40 cellular contexts compared by ENCODE assay signal in the genomic region with DNA sequence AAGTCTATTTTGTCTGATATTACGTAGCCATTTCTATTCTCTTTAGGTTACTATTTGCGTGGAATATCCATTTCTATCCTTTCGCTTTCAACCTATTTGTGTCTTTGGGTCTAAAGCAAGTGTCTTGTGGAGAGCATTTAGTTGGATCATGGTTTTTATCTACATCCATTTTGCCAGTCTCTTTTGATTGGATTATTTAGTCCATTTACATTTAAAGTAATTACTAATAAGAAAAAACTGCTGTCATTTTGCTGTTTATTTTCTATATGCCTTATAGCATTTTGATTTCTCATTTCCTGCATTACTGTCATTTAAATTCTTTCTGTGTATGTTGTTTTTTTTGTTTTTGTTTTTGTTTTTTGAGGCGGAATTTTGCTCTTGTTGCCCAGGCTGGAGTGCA.
"Had no signal": no experiment of that assay in that cellular context is flagged by ENCODE, and none has a peak within 500 bp of the region (broad histone marks: within the 10 kb centered on the region; RNA-seq: fewer than 3 reads in every experiment).

No MANE protein-coding gene starts in this region.

- H3K4me1 ChIP-seq: adrenal gland, ascending aorta, body of pancreas, breast epithelium had no signal

- H3K27ac ChIP-seq: adrenal gland, ascending aorta, body of pancreas, brain microvascular endothelial cell, breast epithelium, cardiac muscle cell had no signal

- H3K9me3 Mint-ChIP-seq: activated naive CD4-positive, alpha-beta T cell treated with anti-CD3 and anti-CD28 coated beads, Interleukin-2, amount 10 ng/mL, durations not matched to agents 7 days and 5 days; activated naive CD4-positive, alpha-beta T cell treated with anti-CD3 and anti-CD28 coated beads, Interleukin-2, amount 50 U/mL, for 24 hours; activated naive CD8-positive, alpha-beta T cell treated with anti-CD3 and anti-CD28 coated beads, Interleukin-2, amount 10 ng/mL, durations not matched to agents 7 days and 5 days; activated T-helper 1 cell treated with anti-CD3 and anti-CD28 coated beads, Interleukin-12 subunit alpha, Interleukin-12 subunit beta, Interleukin-2, Interleukin-4 antibody, amounts not matched to agents 30 ng/mL and 10 ng/mL and 1 ng/mL, durations not matched to agents 14 hours and 24 hours and 36 hours; activated T-helper 17 cell treated with anti-CD3 and anti-CD28 coated beads, Interleukin-2, amount 50 U/mL, for 72 hours; activated T-helper 2 cell treated with anti-CD3 and anti-CD28 coated beads, Interferon-gamma antibody, Interleukin-2, Interleukin-4, amounts not matched to agents 10 μg/mL and 5 μg/mL and 100 μg/mL, durations not matched to agents 14 hours and 24 hours and 36 hours; central memory CD8-positive, alpha-beta T cell had no signal

- H3K36me3 ChIP-seq: adrenal gland, brain microvascular endothelial cell, breast epithelium, cardiac muscle cell had no signal

- H3K36me3 Mint-ChIP-seq: activated naive CD4-positive, alpha-beta T cell treated with anti-CD3 and anti-CD28 coated beads, Interleukin-2, amount 10 ng/mL, durations not matched to agents 7 days and 5 days; activated naive CD8-positive, alpha-beta T cell treated with anti-CD3 and anti-CD28 coated beads, Interleukin-2, amount 10 ng/mL, durations not matched to agents 7 days and 5 days had no signal

- H3K4me1 Mint-ChIP-seq: activated naive CD4-positive, alpha-beta T cell treated with anti-CD3 and anti-CD28 coated beads, Interleukin-2, amount 10 ng/mL, durations not matched to agents 7 days and 5 days; activated naive CD4-positive, alpha-beta T cell treated with anti-CD3 and anti-CD28 coated beads, Interleukin-2, amount 50 U/mL, for 24 hours; activated T-helper 17 cell treated with anti-CD3 and anti-CD28 coated beads, Interleukin-2, amount 50 U/mL, for 72 hours; brain; central memory CD8-positive, alpha-beta T cell had no signal

- H3K27ac Mint-ChIP-seq: activated naive CD4-positive, alpha-beta T cell treated with anti-CD3 and anti-CD28 coated beads for 36 hours; activated naive CD4-positive, alpha-beta T cell treated with anti-CD3 and anti-CD28 coated beads, Interleukin-2, amount 10 ng/mL, durations not matched to agents 7 days and 5 days; activated naive CD4-positive, alpha-beta T cell treated with anti-CD3 and anti-CD28 coated beads, Interleukin-2, amount 50 U/mL, for 24 hours; activated naive CD4-positive, alpha-beta T cell treated with anti-CD3 and anti-CD28 coated beads, Interleukin-2, amount 50 U/mL, for 72 hours; activated naive CD8-positive, alpha-beta T cell; activated naive CD8-positive, alpha-beta T cell treated with anti-CD3 and anti-CD28 coated beads for 36 hours; activated naive CD8-positive, alpha-beta T cell treated with anti-CD3 and anti-CD28 coated beads, Interleukin-2, amount 10 ng/mL, durations not matched to agents 7 days and 5 days; activated naive CD8-positive, alpha-beta T cell treated with anti-CD3 and anti-CD28 coated beads, Interleukin-2, amount 50 U/mL, for 24 hours; activated T-cell treated with anti-CD3 and anti-CD28 coated beads, Interleukin-2, amount 50 U/mL, for 24 hours; activated T-cell treated with anti-CD3 and anti-CD28 coated beads, Interleukin-2, amount 50 U/mL, for 72 hours; activated T-helper 1 cell treated with anti-CD3 and anti-CD28 coated beads, Interleukin-12 subunit alpha, Interleukin-12 subunit beta, Interleukin-2, Interleukin-4 antibody, amounts not matched to agents 30 ng/mL and 10 ng/mL and 1 ng/mL, durations not matched to agents 14 hours and 24 hours and 36 hours; activated T-helper 17 cell treated with anti-CD3 and anti-CD28 coated beads, Interleukin-2, amount 50 U/mL, for 72 hours; activated T-helper 2 cell treated with anti-CD3 and anti-CD28 coated beads, Interferon-gamma antibody, Interleukin-2, Interleukin-4, amounts not matched to agents 10 μg/mL and 5 μg/mL and 100 μg/mL, durations not matched to agents 14 hours and 24 hours and 36 hours; brain had no signal

- H3K9me3 ChIP-seq: adrenal gland, body of pancreas had no signal

- ATAC-seq: activated naive CD4-positive, alpha-beta T cell treated with anti-CD3 and anti-CD28 coated beads, Interleukin-2, amount 50 U/mL, for 72 hours; activated naive CD8-positive, alpha-beta T cell treated with anti-CD3 and anti-CD28 coated beads, Interleukin-2, amount 50 U/mL, for 24 hours; activated T-cell treated with anti-CD3 and anti-CD28 coated beads, Interleukin-2, amount 50 U/mL, for 4 hours; activated T-cell treated with anti-CD3 and anti-CD28 coated beads, Interleukin-2, amount 50 U/mL, for 72 hours; activated T-helper 17 cell treated with anti-CD3 and anti-CD28 coated beads, Interleukin-2, amount 50 U/mL, for 72 hours; body of pancreas had no signal

- H3K4me3 ChIP-seq: adrenal gland, ascending aorta, body of pancreas, breast epithelium, cardiac muscle cell had no signal

- H3K4me3 Mint-ChIP-seq: activated naive CD4-positive, alpha-beta T cell treated with anti-CD3 and anti-CD28 coated beads for 36 hours; activated naive CD4-positive, alpha-beta T cell treated with anti-CD3 and anti-CD28 coated beads, Interleukin-2, amount 10 ng/mL, durations not matched to agents 7 days and 5 days; activated naive CD4-positive, alpha-beta T cell treated with anti-CD3 and anti-CD28 coated beads, Interleukin-2, amount 50 U/mL, for 24 hours; activated naive CD8-positive, alpha-beta T cell; activated naive CD8-positive, alpha-beta T cell treated with anti-CD3 and anti-CD28 coated beads for 36 hours; activated naive CD8-positive, alpha-beta T cell treated with anti-CD3 and anti-CD28 coated beads, Interleukin-2, amount 10 ng/mL, durations not matched to agents 7 days and 5 days; activated naive CD8-positive, alpha-beta T cell treated with anti-CD3 and anti-CD28 coated beads, Interleukin-2, amount 50 U/mL, for 24 hours; activated T-cell treated with anti-CD3 and anti-CD28 coated beads, Interleukin-2, amount 50 U/mL, for 24 hours; activated T-cell treated with anti-CD3 and anti-CD28 coated beads, Interleukin-2, amount 50 U/mL, for 4 hours; activated T-cell treated with anti-CD3 and anti-CD28 coated beads, Interleukin-2, amount 50 U/mL, for 72 hours; activated T-helper 1 cell treated with anti-CD3 and anti-CD28 coated beads, Interleukin-12 subunit alpha, Interleukin-12 subunit beta, Interleukin-2, Interleukin-4 antibody, amounts not matched to agents 30 ng/mL and 10 ng/mL and 1 ng/mL, durations not matched to agents 14 hours and 24 hours and 36 hours; activated T-helper 17 cell treated with anti-CD3 and anti-CD28 coated beads, Interleukin-2, amount 50 U/mL, for 72 hours; brain; central memory CD8-positive, alpha-beta T cell had no signal

- DNase-seq: activated effector memory CD4-positive, alpha-beta T cell treated with anti-CD3 and anti-CD28 coated beads, Interleukin-2, amount 50 U/mL, for 16 hours; activated effector memory CD4-positive, alpha-beta T cell treated with Interleukin-2 at 50 U/mL for 16 hours; activated gamma-delta T cell; activated gamma-delta T cell treated with Interleukin-2 at 50 U/mL for 16 hours; activated naive CD4-positive, alpha-beta T cell; activated naive CD4-positive, alpha-beta T cell treated with anti-CD3 and anti-CD28 coated beads for 36 hours; activated naive CD4-positive, alpha-beta T cell treated with anti-CD3 and anti-CD28 coated beads, Interleukin-2, amount 10 ng/mL, durations not matched to agents 7 days and 5 days; activated naive CD4-positive, alpha-beta T cell treated with anti-CD3 and anti-CD28 coated beads, Interleukin-2, amount 50 U/mL, for 16 hours; activated naive CD4-positive, alpha-beta T cell treated with Interleukin-2 at 50 U/mL for 16 hours; activated naive CD8-positive, alpha-beta T cell treated with anti-CD3 and anti-CD28 coated beads for 36 hours; activated naive CD8-positive, alpha-beta T cell treated with anti-CD3 and anti-CD28 coated beads, Interleukin-2, amount 10 ng/mL, durations not matched to agents 7 days and 5 days; activated naive CD8-positive, alpha-beta T cell treated with anti-CD3 and anti-CD28 coated beads, Interleukin-2, amount 50 U/mL, for 24 hours; activated T-cell treated with anti-CD3 and anti-CD28 coated beads, Interleukin-2, amount 50 U/mL, for 1 hour; activated T-cell treated with anti-CD3 and anti-CD28 coated beads, Interleukin-2, amount 50 U/mL, for 24 hours; activated T-cell treated with anti-CD3 and anti-CD28 coated beads, Interleukin-2, amount 50 U/mL, for 4 hours; activated T-cell treated with anti-CD3 and anti-CD28 coated beads, Interleukin-2, amount 50 U/mL, for 48 hours; activated T-cell treated with anti-CD3 and anti-CD28 coated beads, Interleukin-2, amount 50 U/mL, for 72 hours; adrenal gland; amniotic stem cell; amygdala; anterior cingulate cortex; aorta; body of pancreas; brain microvascular endothelial cell; caudate nucleus; central memory CD4-positive, alpha-beta T cell; cerebellar nuclear complex had no signal

- H3K27me3 ChIP-seq: adrenal gland, ascending aorta, body of pancreas, brain microvascular endothelial cell, breast epithelium, cardiac muscle cell had no signal

- H3K27me3 Mint-ChIP-seq: activated naive CD4-positive, alpha-beta T cell treated with anti-CD3 and anti-CD28 coated beads, Interleukin-2, amount 50 U/mL, for 24 hours; activated naive CD8-positive, alpha-beta T cell; activated naive CD8-positive, alpha-beta T cell treated with anti-CD3 and anti-CD28 coated beads for 36 hours; activated naive CD8-positive, alpha-beta T cell treated with anti-CD3 and anti-CD28 coated beads, Interleukin-2, amount 10 ng/mL, durations not matched to agents 7 days and 5 days; activated naive CD8-positive, alpha-beta T cell treated with anti-CD3 and anti-CD28 coated beads, Interleukin-2, amount 50 U/mL, for 24 hours; activated T-cell treated with anti-CD3 and anti-CD28 coated beads, Interleukin-2, amount 50 U/mL, for 24 hours; activated T-helper 17 cell treated with anti-CD3 and anti-CD28 coated beads, Interleukin-2, amount 50 U/mL, for 72 hours; brain; central memory CD8-positive, alpha-beta T cell had no signal

- FAIRE-seq: astrocyte, bronchial epithelial cell had no signal
